ENCODE assay signal across 25 cellular contexts in the genomic region with DNA sequence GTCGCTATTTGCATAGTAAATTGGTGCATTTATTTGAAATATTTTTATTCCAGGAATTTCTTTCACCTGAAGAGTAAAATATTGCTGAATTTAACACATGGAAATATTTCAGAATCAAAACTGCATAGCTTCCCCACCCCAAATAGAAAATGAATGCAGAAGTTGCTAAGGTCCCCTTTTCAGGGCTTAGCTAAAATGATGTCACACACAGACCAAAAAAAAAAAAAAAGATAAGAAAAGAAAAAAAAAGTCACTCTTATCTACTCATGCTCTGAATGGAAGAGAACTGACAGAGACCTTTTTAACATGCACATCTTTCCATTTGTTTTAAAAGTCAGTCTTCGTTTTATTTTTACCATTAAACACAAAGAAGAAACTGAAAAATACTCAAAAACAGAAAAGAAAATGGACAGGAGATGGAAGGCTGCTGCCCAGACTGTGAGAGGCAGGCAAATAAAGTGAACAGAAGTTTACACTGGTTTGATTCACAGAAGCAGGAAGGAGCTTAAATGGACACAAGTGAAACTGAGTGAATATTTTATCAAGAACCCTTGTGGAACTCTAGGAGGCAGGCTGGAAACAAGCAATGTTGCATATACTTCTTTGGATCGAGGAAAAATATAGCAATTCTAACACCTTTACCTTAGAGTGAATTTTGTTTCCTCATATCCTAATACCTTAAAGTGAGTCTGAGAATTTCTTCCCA. TPM values are rescaled to one million over a fixed set of nuclear protein-coding genes. Genes with fewer than 3 reads are reported as not detected.
A peak's percentile ranks its signal among the peaks of the same experiment; 100 is the strongest.
DNase-seq lines count a peak whose midpoint lies in the region; ATAC-seq and TF ChIP-seq lines count a peak whose summit lies in the region.
"Had no signal": no experiment of that assay in that cellular context is flagged by ENCODE, and none has a peak within 500 bp of the region (broad histone marks: within the 10 kb centered on the region; RNA-seq: fewer than 3 reads in every experiment).

No MANE protein-coding gene starts in this region.

- H3K4me1 Mint-ChIP-seq in endothelial cell (ENCODE audit: unreplicated experiment), result peaks cover 4% of the 10 kb centered on the region

- intact Hi-C loops in left lung (cut with DNase I), result no loop called here

- H3K79me2 ChIP-seq in Karpas-422 (ENCODE audit: low read length), result no peaks in the 10 kb centered on the region

- TF ChIP-seq CTCF in left lung (IDR thresholded peaks at IDR 0.05), result no peak
- TF ChIP-seq CTCF in endothelial cell (IDR thresholded peaks at IDR 0.05; ENCODE audit: unreplicated experiment), result no peak

- peak; percentile 11 for DNase-seq in ACHN
- DNase-seq in Karpas-422, result peak; percentile 61
- peak; percentile 41 for DNase-seq in SK-MEL-5 (ENCODE audit: low read depth, low spot score)
- peak; percentile 3 for DNase-seq in fibroblast of peridontal ligament (ENCODE audit: extremely low read depth)
- no peak for DNase-seq in left lung
- DNase-seq in endothelial cell (ENCODE audit: low spot score), result no peak
- DNase-seq: activated CD4-positive, alpha-beta T cell treated with anti-CD3 and anti-CD28 coated beads, Interleukin-2, amount 50 U/mL, for 4 hours; activated naive CD4-positive, alpha-beta T cell; activated T-cell treated with anti-CD3 and anti-CD28 coated beads, Interleukin-2, amount 50 U/mL, for 72 hours; C1 segment of cervical spinal cord; DMS79; GF-D8; glutamatergic neuron; H7; islet precursor cell; left ventricle myocardium superior; NCI-H1092; NCI-H187 treated with DMSO at 0.1 percent for 48 hours; NCI-H526; SW 1271; T1000; thyroid gland had no signal

- no peaks in the 10 kb centered on the region for H4K20me1 ChIP-seq in Karpas-422 (ENCODE audit: insufficient read depth, low read depth, low read length)

- H3K27me3 ChIP-seq in Karpas-422 (ENCODE audit: low read length), result no peaks in the 10 kb centered on the region
- H3K27me3 ChIP-seq in left lung, result no peaks in the 10 kb centered on the region
- H3K27me3 ChIP-seq: thyroid gland had no signal

- H3K4me3 ChIP-seq in Karpas-422 (ENCODE audit: low read length), result peak overlapping the region; percentile 42; the same call in 1 of the 2 replicates
- H3K4me3 ChIP-seq in left lung, result no peak overlapping the region
- H3K4me3 ChIP-seq: thyroid gland had no signal

- no peak overlapping the region; the same call in 1 of the 2 replicates for H2AFZ ChIP-seq in Karpas-422 (ENCODE audit: low read length)

- H3K9me3 ChIP-seq in Karpas-422 (ENCODE audit: low read length) (no peaks in the 10 kb centered on the region), left lung (no peaks in the 10 kb centered on the region)
- H3K9me3 ChIP-seq: thyroid gland had no signal

- in situ Hi-C loops in ACHN (cut with HindIII; ENCODE audit: low pct_ligation_motif_present, low pct_unique_long_range_greater_than_20kb, low sequenced_read_pairs), result no loop called here
- in situ Hi-C loops in SK-MEL-5 (cut with HindIII; ENCODE audit: low pct_unique_long_range_greater_than_20kb, low sequenced_read_pairs), result no loop called here

- H3K27ac Mint-ChIP-seq in endothelial cell (ENCODE audit: unreplicated experiment), result no peak overlapping the region
- H3K27ac Mint-ChIP-seq: activated T-cell treated with anti-CD3 and anti-CD28 coated beads, Interleukin-2, amount 50 U/mL, for 72 hours; stimulated activated naive CD8-positive, alpha-beta T cell treated with anti-CD3 and anti-CD28 coated beads, Interleukin-15, Interleukin-2, amounts not matched to agents 100 ng/mL and 50 ng/mL, for 24 hours had no signal

- no peak overlapping the region for H3K4me3 Mint-ChIP-seq in endothelial cell (ENCODE audit: unreplicated experiment)
- H3K4me3 Mint-ChIP-seq: activated T-cell treated with anti-CD3 and anti-CD28 coated beads, Interleukin-2, amount 50 U/mL, for 72 hours; stimulated activated naive CD8-positive, alpha-beta T cell treated with anti-CD3 and anti-CD28 coated beads, Interleukin-15, Interleukin-2, amounts not matched to agents 100 ng/mL and 50 ng/mL, for 24 hours had no signal

- H3K27me3 Mint-ChIP-seq in endothelial cell (ENCODE audit: unreplicated experiment), result no peaks in the 10 kb centered on the region

- peaks cover 15% of the 10 kb centered on the region for H3K4me1 ChIP-seq in Karpas-422 (ENCODE audit: low read length)
- no peaks in the 10 kb centered on the region for H3K4me1 ChIP-seq in left lung
- H3K4me1 ChIP-seq: thyroid gland had no signal

- H3K27ac ChIP-seq in Karpas-422 (ENCODE audit: low read length) (no peak overlapping the region; the same call in 1 of the 2 replicates), left lung (no peak overlapping the region)
- H3K27ac ChIP-seq: KMS-11, thyroid gland had no signal

- H3K9me2 ChIP-seq in Karpas-422 (replicated peaks; ENCODE audit: insufficient read depth, low read length), result no peaks in the 10 kb centered on the region

- ATAC-seq in left lung, result no peak
- no peak for ATAC-seq in HG02571 (IDR thresholded peaks at IDR 0.05; ENCODE audit: unreplicated experiment)
- ATAC-seq: activated T-cell treated with anti-CD3 and anti-CD28 coated beads, Interleukin-2, amount 50 U/mL, for 72 hours; left ventricle myocardium superior had no signal

- no peaks in the 10 kb centered on the region for H3K36me3 Mint-ChIP-seq in endothelial cell (ENCODE audit: low read depth, unreplicated experiment)

- H3K36me3 ChIP-seq in Karpas-422 (ENCODE audit: insufficient read depth, low read length), result no peaks in the 10 kb centered on the region
- no peaks in the 10 kb centered on the region for H3K36me3 ChIP-seq in left lung
- H3K36me3 ChIP-seq: thyroid gland had no signal

- no peaks in the 10 kb centered on the region for H3K9me3 Mint-ChIP-seq in endothelial cell (ENCODE audit: unreplicated experiment)
- H3K9me3 Mint-ChIP-seq: activated T-cell treated with anti-CD3 and anti-CD28 coated beads, Interleukin-2, amount 50 U/mL, for 72 hours; stimulated activated naive CD8-positive, alpha-beta T cell treated with anti-CD3 and anti-CD28 coated beads, Interleukin-15, Interleukin-2, amounts not matched to agents 100 ng/mL and 50 ng/mL, for 24 hours had no signal

- H3K4me2 ChIP-seq in Karpas-422 (ENCODE audit: low read depth, low read length, poor library complexity, severe bottlenecking), result peak overlapping the region; percentile 57
- H3K4me2 ChIP-seq: KMS-11 had no signal

- H3K9ac ChIP-seq in Karpas-422 (ENCODE audit: low read length), result peak overlapping the region; percentile 41; the same call in 1 of the 2 replicates
- H3K9ac ChIP-seq: KMS-11 had no signal

RNA-seq across cellular contexts. Expression of gene PSMC2, which starts 32.0 kb away (rescaled TPM):
- 69.4 and 107 TPM in 2 replicates for total RNA-seq in Karpas-422 (2014; rRNA removed; shearing (Covaris generic); ENCODE audit: low replicate concordance)
- 375 and 389 TPM in 2 replicates for total RNA-seq in SK-MEL-5 (2014; rRNA removed; shearing (Covaris generic))
- polyA plus RNA-seq in SK-MEL-5 (2015; cell fraction: cytosol; rRNA removed), result 205 and 214 TPM in 2 replicates
- polyA plus RNA-seq in SK-MEL-5 (2015; cell fraction: nucleus; rRNA removed), result 201 and 218 TPM in 2 replicates
- total RNA-seq in left lung, result 100 to 1,000 TPM in 1 of 2 donors, 10 to 100 TPM in 1; 98.1 to 136 TPM
- 80.5 TPM for total RNA-seq in endothelial cell (ENCODE audit: unreplicated experiment)

RNA-seq across cellular contexts. Expression of gene DNAJC2, which starts 34.9 kb away (rescaled TPM):
- 24.7 and 29.7 TPM in 2 replicates for total RNA-seq in Karpas-422 (2014; rRNA removed; shearing (Covaris generic); ENCODE audit: low replicate concordance)
- total RNA-seq in SK-MEL-5 (2014; rRNA removed; shearing (Covaris generic)), result 42.6 and 44.3 TPM in 2 replicates
- polyA plus RNA-seq in SK-MEL-5 (2015; cell fraction: cytosol; rRNA removed), result 32.2 and 37.8 TPM in 2 replicates
- 149 and 154 TPM in 2 replicates for polyA plus RNA-seq in SK-MEL-5 (2015; cell fraction: nucleus; rRNA removed)
- 10 to 100 TPM; 12.9 to 20.4 TPM for total RNA-seq in left lung
- total RNA-seq in endothelial cell (ENCODE audit: unreplicated experiment), result 35.8 TPM

Comparison
In these comparisons a context has a peak if more than half of its experiments do, and no peak if none do; other contexts are left out.
1. DNase-seq: peak in ACHN (single experiment), Karpas-422 (single experiment), SK-MEL-5 (single experiment) and fibroblast of peridontal ligament (single experiment); none in left lung (0 of 2) and endothelial cell (single experiment).